Comparison of ENCODE assay signal across 26 cellular contexts in the genomic region with DNA sequence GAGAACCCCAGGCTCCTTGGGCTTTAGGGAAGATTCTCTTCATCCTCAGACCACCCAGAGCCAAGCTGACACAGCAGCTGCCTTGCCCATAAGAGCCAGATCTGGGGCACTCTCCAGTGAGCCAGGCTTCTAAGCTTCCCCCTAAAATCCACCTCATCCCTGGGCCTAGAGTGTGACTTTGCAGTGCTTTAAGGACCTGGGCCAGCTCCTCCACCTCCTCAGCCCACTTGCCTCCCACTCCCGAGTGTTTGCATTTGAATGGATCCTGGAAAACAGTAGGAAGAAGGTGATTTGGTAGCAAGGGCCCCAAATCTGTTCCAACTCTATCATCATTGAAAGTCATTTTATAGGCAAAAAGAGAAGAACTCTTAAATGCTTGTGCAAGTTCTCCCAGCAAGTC.
"Had no signal": no experiment of that assay in that cellular context is flagged by ENCODE, and none has a peak within 500 bp of the region (broad histone marks: within the 10 kb centered on the region; RNA-seq: fewer than 3 reads in every experiment).

No MANE protein-coding gene starts in this region.

- ATAC-seq: activated naive CD4-positive, alpha-beta T cell treated with anti-CD3 and anti-CD28 coated beads, Interleukin-2, amount 50 U/mL, for 72 hours; activated naive CD8-positive, alpha-beta T cell treated with anti-CD3 and anti-CD28 coated beads, Interleukin-2, amount 50 U/mL, for 24 hours; body of pancreas; Panc1 had no signal

- H3K27ac Mint-ChIP-seq: activated CD4-positive, alpha-beta memory T cell treated with anti-CD3 and anti-CD28 coated beads for 36 hours; activated CD4-positive, alpha-beta T cell treated with anti-CD3 and anti-CD28 coated beads, Interleukin-2, amount 10 ng/mL, durations not matched to agents 7 days and 5 days; activated naive CD4-positive, alpha-beta T cell treated with anti-CD3 and anti-CD28 coated beads, Interleukin-2, amount 50 U/mL, for 72 hours; activated naive CD8-positive, alpha-beta T cell treated with anti-CD3 and anti-CD28 coated beads, Interleukin-2, amount 50 U/mL, for 24 hours; activated T-cell treated with anti-CD3 and anti-CD28 coated beads, Interleukin-2, amount 50 U/mL, for 24 hours; activated T-helper 1 cell treated with anti-CD3 and anti-CD28 coated beads, Interleukin-12 subunit alpha, Interleukin-12 subunit beta, Interleukin-2, Interleukin-4 antibody, amounts not matched to agents 30 ng/mL and 10 ng/mL and 1 ng/mL, durations not matched to agents 14 hours and 24 hours and 36 hours had no signal

- H3K27ac ChIP-seq: ascending aorta, body of pancreas, SJCRH30 had no signal

- H3K9me3 ChIP-seq: ascending aorta, body of pancreas, MG63, SJCRH30 had no signal

- H3K36me3 ChIP-seq: ascending aorta, MG63, SJCRH30 had no signal

- H3K36me3 Mint-ChIP-seq: activated CD4-positive, alpha-beta memory T cell treated with anti-CD3 and anti-CD28 coated beads for 36 hours; T-cell had no signal

- H3K4me3 Mint-ChIP-seq: activated CD4-positive, alpha-beta memory T cell treated with anti-CD3 and anti-CD28 coated beads for 36 hours; activated CD4-positive, alpha-beta T cell treated with anti-CD3 and anti-CD28 coated beads, Interleukin-2, amount 10 ng/mL, durations not matched to agents 7 days and 5 days; activated naive CD8-positive, alpha-beta T cell treated with anti-CD3 and anti-CD28 coated beads, Interleukin-2, amount 50 U/mL, for 24 hours; activated T-cell treated with anti-CD3 and anti-CD28 coated beads, Interleukin-2, amount 50 U/mL, for 24 hours; activated T-helper 1 cell treated with anti-CD3 and anti-CD28 coated beads, Interleukin-12 subunit alpha, Interleukin-12 subunit beta, Interleukin-2, Interleukin-4 antibody, amounts not matched to agents 30 ng/mL and 10 ng/mL and 1 ng/mL, durations not matched to agents 14 hours and 24 hours and 36 hours had no signal

- H3K27me3 Mint-ChIP-seq: activated CD4-positive, alpha-beta memory T cell treated with anti-CD3 and anti-CD28 coated beads for 36 hours; activated naive CD8-positive, alpha-beta T cell treated with anti-CD3 and anti-CD28 coated beads, Interleukin-2, amount 50 U/mL, for 24 hours; activated T-cell treated with anti-CD3 and anti-CD28 coated beads, Interleukin-2, amount 50 U/mL, for 24 hours; T-cell had no signal

- DNase-seq: activated CD4-positive, alpha-beta memory T cell treated with anti-CD3 and anti-CD28 coated beads for 36 hours; activated CD4-positive, alpha-beta T cell treated with anti-CD3 and anti-CD28 coated beads, Interleukin-2, amount 10 ng/mL, durations not matched to agents 7 days and 5 days; activated CD4-positive, CD25-positive, alpha-beta regulatory T cell; activated naive CD8-positive, alpha-beta T cell treated with anti-CD3 and anti-CD28 coated beads, Interleukin-2, amount 50 U/mL, for 24 hours; activated T-cell treated with anti-CD3 and anti-CD28 coated beads, Interleukin-2, amount 50 U/mL, for 24 hours; amniotic stem cell; body of pancreas; MG63; MV-4-11; NCI-H1092 treated with DMSO at 0.1 percent for 48 hours; NCI-H1436; NCI-H1694 treated with DMSO at 0.1 percent for 48 hours; NCI-H2029 treated with DMSO at 0.1 percent for 48 hours; NCI-H510A treated with DMSO at 0.1 percent for 48 hours; NCI-H69; NK-92 treated with Interleukin-12 subunit alpha and Interleukin-12 subunit beta, amount 100 ng/mL, for 24 hours; OCI-M1; Right ventricle myocardium superior; RPMI8226; SJCRH30; T1000 had no signal

- H3K4me1 ChIP-seq: ascending aorta, body of pancreas had no signal

- H3K27me3 ChIP-seq: ascending aorta, body of pancreas, SJCRH30 had no signal

- H3K4me3 ChIP-seq: ascending aorta, body of pancreas, MG63, SJCRH30 had no signal

- H3K9me3 Mint-ChIP-seq: activated CD4-positive, alpha-beta memory T cell treated with anti-CD3 and anti-CD28 coated beads for 36 hours; activated CD4-positive, alpha-beta T cell treated with anti-CD3 and anti-CD28 coated beads, Interleukin-2, amount 10 ng/mL, durations not matched to agents 7 days and 5 days; activated naive CD4-positive, alpha-beta T cell treated with anti-CD3 and anti-CD28 coated beads, Interleukin-2, amount 50 U/mL, for 72 hours; activated naive CD8-positive, alpha-beta T cell treated with anti-CD3 and anti-CD28 coated beads, Interleukin-2, amount 50 U/mL, for 24 hours; activated T-cell treated with anti-CD3 and anti-CD28 coated beads, Interleukin-2, amount 50 U/mL, for 24 hours; activated T-helper 1 cell treated with anti-CD3 and anti-CD28 coated beads, Interleukin-12 subunit alpha, Interleukin-12 subunit beta, Interleukin-2, Interleukin-4 antibody, amounts not matched to agents 30 ng/mL and 10 ng/mL and 1 ng/mL, durations not matched to agents 14 hours and 24 hours and 36 hours; T-cell had no signal
